Comparison of ENCODE assay signal across 23 cellular contexts in the genomic region with DNA sequence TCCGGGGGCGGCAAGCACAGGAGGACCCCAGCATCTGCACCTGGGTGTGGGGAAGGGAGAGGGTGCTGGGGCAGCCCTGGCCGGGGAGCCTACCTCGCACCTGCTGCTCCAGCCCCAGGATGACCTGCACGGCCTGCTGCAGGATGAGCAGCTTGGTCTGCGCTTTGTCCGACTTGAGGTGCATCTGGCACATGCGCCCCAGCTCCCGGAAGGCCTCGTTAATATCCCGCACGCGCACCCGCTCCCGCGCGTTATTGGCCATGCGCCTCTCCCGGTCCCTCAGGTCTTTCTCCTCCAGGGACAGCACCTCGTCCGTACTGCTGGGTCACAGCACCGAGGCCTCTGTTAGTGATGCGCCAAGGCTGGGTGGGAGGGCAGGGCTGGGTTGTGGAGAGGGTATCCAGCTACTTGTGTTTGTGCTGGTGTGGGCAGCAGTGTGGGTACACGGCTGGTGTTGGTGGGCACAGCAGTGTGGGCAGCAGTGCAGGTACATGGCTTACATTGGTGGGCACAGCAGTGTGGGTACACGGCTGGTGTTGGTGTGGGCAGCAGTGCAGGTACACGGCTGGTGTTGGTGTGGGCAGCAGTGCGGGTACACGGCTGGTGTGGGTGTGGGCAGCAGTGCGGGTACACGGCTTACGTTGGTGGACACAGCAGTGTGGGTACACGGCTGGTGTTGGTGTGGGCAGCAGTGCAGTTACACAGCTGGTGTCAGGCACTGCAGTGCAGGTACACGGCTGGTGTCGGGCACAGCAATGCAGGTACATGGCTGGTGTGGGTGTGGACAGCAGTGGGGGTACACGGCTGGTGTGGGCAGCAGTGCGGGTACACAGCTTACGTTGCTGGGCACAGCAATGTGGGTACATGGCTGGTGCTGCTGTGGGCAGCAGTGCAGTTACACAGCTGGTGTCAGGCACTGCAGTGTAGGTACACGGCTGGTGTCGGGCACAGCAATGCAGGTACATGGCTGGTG. TPM values are rescaled to one million over a fixed set of nuclear protein-coding genes. Genes with fewer than 3 reads are reported as not detected.
DNase-seq lines count a peak whose midpoint lies in the region; ATAC-seq and TF ChIP-seq lines count a peak whose summit lies in the region.
"Had no signal": no experiment of that assay in that cellular context is flagged by ENCODE, and none has a peak within 500 bp of the region (broad histone marks: within the 10 kb centered on the region; RNA-seq: fewer than 3 reads in every experiment).

No MANE protein-coding gene starts in this region.

- no peak for ATAC-seq in stimulated activated naive B cell treated with anti-CD40 and anti-IgM and Interleukin-4, amounts not matched to agents 10 μg/mL and 1 μg/mL and 100 μg/mL, for 72 hours (replicated peaks)
- ATAC-seq in stimulated activated effector memory CD8-positive, alpha-beta T cell treated with anti-CD3 and anti-CD28 coated beads, Interleukin-12 subunit alpha, Interleukin-12 subunit beta, amount 100 ng/mL, for 72 hours: no peak
- ATAC-seq: CD8-positive, alpha-beta T cell had no signal

- TF ChIP-seq POLR2A in GM10847 (IDR thresholded peaks at IDR 0.05; ENCODE audit: extremely low read depth, insufficient read length): peak; percentile 22
- TF ChIP-seq POLR2A in GM19193 (IDR thresholded peaks at IDR 0.05; ENCODE audit: extremely low read depth, insufficient read depth, insufficient read length): peak; percentile 16

- no peaks in the 10 kb centered on the region for H3K9me2 ChIP-seq in OCI-LY7 (ENCODE audit: insufficient read depth, low read length)

- H2AFZ ChIP-seq in OCI-LY7 (ENCODE audit: low read length): no peak overlapping the region

- no peak overlapping the region; the same call in 1 of the 2 replicates for H3K4me2 ChIP-seq in OCI-LY7 (ENCODE audit: low read length)

- TF ChIP-seq CTCF in OCI-LY7 (conservative IDR thresholded peaks at IDR 0.05; ENCODE audit: low read length): no peak

- no peaks in the 10 kb centered on the region for H4K20me1 ChIP-seq in OCI-LY7 (ENCODE audit: insufficient read depth, low read length)

- H3K4me3 ChIP-seq in OCI-LY7 (ENCODE audit: low read depth, low read length, poor library complexity, severe bottlenecking): no peak overlapping the region
- H3K4me3 ChIP-seq: HAP-1, Peyer's patch, SK-N-MC had no signal

- intact Hi-C loops in OCI-LY7 (cut with micrococcal nuclease; ENCODE audit: unreplicated experiment): no loop called here

- CTCF ChIA-PET in OCI-LY7 (lab: Charles Lee; ENCODE audit: unreplicated experiment): no interaction called here

- peak overlapping the region; percentile 88 for H3K27ac ChIP-seq in OCI-LY7 (ENCODE audit: low read depth, low read length, poor library complexity, severe bottlenecking)
- H3K27ac ChIP-seq: Peyer's patch, SK-N-MC had no signal

- DNase-seq in OCI-LY7 (ENCODE audit: low spot score): no peak
- DNase-seq in stimulated activated naive B cell treated with anti-CD40 and anti-IgM and Interleukin-4, amounts not matched to agents 10 μg/mL and 1 μg/mL and 100 μg/mL, for 72 hours: no peak
- DNase-seq in stimulated activated effector memory CD8-positive, alpha-beta T cell treated with anti-CD3 and anti-CD28 coated beads, Interleukin-12 subunit alpha, Interleukin-12 subunit beta, amount 100 ng/mL, for 72 hours (ENCODE audit: low spot score in 2 of 2): no peak
- no peak for DNase-seq in cerebellar cortex (ENCODE audit: low spot score)
- DNase-seq in NCI-H524 (lab: John Stamatoyannopoulos, UW): no peak
- DNase-seq: C1 segment of cervical spinal cord; CD8-positive, alpha-beta T cell; DND-41; KBM-7; NCI-H1092 treated with DMSO at 0.1 percent for 48 hours; NCI-H146; NCI-H2029; NCI-H2227 treated with DMSO at 0.1 percent for 48 hours; NCI-H510A; NCI-H748 treated with DMSO at 0.1 percent for 48 hours; Peyer's patch; SHP77 treated with DMSO at 0.1 percent for 48 hours; SW 1271; T-helper 2 cell had no signal

- H3K4me1 ChIP-seq in OCI-LY7 (ENCODE audit: insufficient read depth, low read length, poor library complexity, severe bottlenecking): peaks cover 79% of the 10 kb centered on the region
- H3K4me1 ChIP-seq: HAP-1 had no signal

- BruUV-seq in OCI-LY7 (replicated peaks; lab: Mats Ljungman, UMichigan): no TSS peak

- H3K4me3 Mint-ChIP-seq in stimulated activated naive B cell treated with anti-CD40 and anti-IgM and Interleukin-4, amounts not matched to agents 10 μg/mL and 1 μg/mL and 100 μg/mL, for 72 hours: no peak overlapping the region
- H3K4me3 Mint-ChIP-seq in stimulated activated effector memory CD8-positive, alpha-beta T cell treated with anti-CD3 and anti-CD28 coated beads, Interleukin-12 subunit alpha, Interleukin-12 subunit beta, amount 100 ng/mL, for 72 hours: no peak overlapping the region
- H3K4me3 Mint-ChIP-seq: CD8-positive, alpha-beta T cell had no signal

- POLR2A ChIA-PET in OCI-LY7 (lab: Charles Lee): no interaction called here

- H3K36me3 Mint-ChIP-seq in stimulated activated naive B cell treated with anti-CD40 and anti-IgM and Interleukin-4, amounts not matched to agents 10 μg/mL and 1 μg/mL and 100 μg/mL, for 72 hours: peaks cover 50 to 78% of the 10 kb centered on the region in 2 donors
- H3K36me3 Mint-ChIP-seq in stimulated activated effector memory CD8-positive, alpha-beta T cell treated with anti-CD3 and anti-CD28 coated beads, Interleukin-12 subunit alpha, Interleukin-12 subunit beta, amount 100 ng/mL, for 72 hours: peaks cover 74% of the 10 kb centered on the region

- no peaks in the 10 kb centered on the region for H3K27me3 Mint-ChIP-seq in stimulated activated naive B cell treated with anti-CD40 and anti-IgM and Interleukin-4, amounts not matched to agents 10 μg/mL and 1 μg/mL and 100 μg/mL, for 72 hours

- peak overlapping the region; percentile 65 for H3K27ac Mint-ChIP-seq in stimulated activated naive B cell treated with anti-CD40 and anti-IgM and Interleukin-4, amounts not matched to agents 10 μg/mL and 1 μg/mL and 100 μg/mL, for 72 hours
- no peak overlapping the region for H3K27ac Mint-ChIP-seq in stimulated activated effector memory CD8-positive, alpha-beta T cell treated with anti-CD3 and anti-CD28 coated beads, Interleukin-12 subunit alpha, Interleukin-12 subunit beta, amount 100 ng/mL, for 72 hours
- H3K27ac Mint-ChIP-seq: CD8-positive, alpha-beta T cell had no signal

- no peaks in the 10 kb centered on the region for H3K9me3 ChIP-seq in OCI-LY7 (ENCODE audit: low read length)
- H3K9me3 ChIP-seq: HAP-1, Peyer's patch had no signal

- no peaks in the 10 kb centered on the region for H3K9me3 Mint-ChIP-seq in stimulated activated naive B cell treated with anti-CD40 and anti-IgM and Interleukin-4, amounts not matched to agents 10 μg/mL and 1 μg/mL and 100 μg/mL, for 72 hours
- no peaks in the 10 kb centered on the region for H3K9me3 Mint-ChIP-seq in stimulated activated effector memory CD8-positive, alpha-beta T cell treated with anti-CD3 and anti-CD28 coated beads, Interleukin-12 subunit alpha, Interleukin-12 subunit beta, amount 100 ng/mL, for 72 hours
- H3K9me3 Mint-ChIP-seq: CD8-positive, alpha-beta T cell had no signal

- H3K4me1 Mint-ChIP-seq in stimulated activated naive B cell treated with anti-CD40 and anti-IgM and Interleukin-4, amounts not matched to agents 10 μg/mL and 1 μg/mL and 100 μg/mL, for 72 hours: peaks cover 28 to 54% of the 10 kb centered on the region in 2 donors
- peaks cover 27% of the 10 kb centered on the region for H3K4me1 Mint-ChIP-seq in stimulated activated effector memory CD8-positive, alpha-beta T cell treated with anti-CD3 and anti-CD28 coated beads, Interleukin-12 subunit alpha, Interleukin-12 subunit beta, amount 100 ng/mL, for 72 hours

- H3K79me2 ChIP-seq in OCI-LY7 (ENCODE audit: insufficient read depth, low read depth, low read length): peaks cover 10% of the 10 kb centered on the region; the same call in 1 of the 2 replicates

- H3K36me3 ChIP-seq in OCI-LY7 (ENCODE audit: insufficient read depth, low read length): peaks cover 93% of the 10 kb centered on the region

RNA-seq across cellular contexts. Expression of gene UQCR11, which starts 7.1 kb away (rescaled TPM):
- total RNA-seq in OCI-LY7 (2014; rRNA removed; shearing (Covaris generic)): 85.3 and 86.2 TPM in 2 replicates
- total RNA-seq in OCI-LY7 (2022): 143 and 187 TPM in 2 replicates

RNA-seq across cellular contexts. Expression of gene MBD3, which starts 19.7 kb away (rescaled TPM):
- total RNA-seq in OCI-LY7 (2014; rRNA removed; shearing (Covaris generic)): 147 and 172 TPM in 2 replicates
- total RNA-seq in OCI-LY7 (2022): 168 TPM in 2 replicates

RNA-seq across cellular contexts. Expression of gene TCF3, which starts 40.0 kb away (rescaled TPM):
- total RNA-seq in OCI-LY7 (2014; rRNA removed; shearing (Covaris generic)): 413 and 518 TPM in 2 replicates
- 811 and 878 TPM in 2 replicates for total RNA-seq in OCI-LY7 (2022)

RNA-seq across cellular contexts. Expression of gene MEX3D, which starts 44.3 kb away (rescaled TPM):
- 11.7 and 13.6 TPM in 2 replicates for total RNA-seq in OCI-LY7 (2014; rRNA removed; shearing (Covaris generic))
- 9.4 and 11.9 TPM in 2 replicates for total RNA-seq in OCI-LY7 (2022)
